Comparison of ENCODE assay signal across 15 cellular contexts in the genomic region with DNA sequence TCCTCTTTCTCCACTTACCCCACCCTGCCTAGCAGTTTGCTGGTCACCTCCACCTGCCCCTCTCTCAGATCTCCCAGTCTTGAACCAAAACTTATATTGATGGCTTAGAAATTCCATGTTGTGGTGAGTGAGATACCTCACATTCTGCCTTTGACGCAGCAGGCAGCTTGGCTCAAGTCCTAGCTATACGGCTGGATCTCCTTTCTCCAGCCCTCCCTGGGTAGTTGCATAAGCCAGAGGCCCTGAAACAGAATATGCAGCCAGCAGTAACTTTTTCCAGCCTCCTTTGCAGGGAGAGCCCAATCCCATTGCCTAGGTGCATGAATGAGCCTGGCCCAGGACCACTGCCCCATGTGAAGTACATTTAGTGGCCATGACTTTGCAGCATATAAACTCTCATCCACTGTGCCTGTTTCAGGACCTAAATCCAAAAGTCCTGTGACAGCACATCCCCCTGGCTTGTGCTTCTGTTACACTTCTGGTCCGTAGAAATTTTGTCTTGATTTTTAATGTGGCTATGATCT.
"Had no signal": no experiment of that assay in that cellular context is flagged by ENCODE, and none has a peak within 500 bp of the region (broad histone marks: within the 10 kb centered on the region; RNA-seq: fewer than 3 reads in every experiment).

No MANE protein-coding gene starts in this region.

- H3K4me3 Mint-ChIP-seq: activated CD8-positive, alpha-beta T cell treated with anti-CD3 and anti-CD28 coated beads for 36 hours; memory B cell; neural progenitor cell; T-cell had no signal

- H3K4me1 Mint-ChIP-seq: memory B cell, T-cell had no signal

- H3K27ac Mint-ChIP-seq: activated CD8-positive, alpha-beta T cell treated with anti-CD3 and anti-CD28 coated beads for 36 hours; memory B cell; neural progenitor cell; T-cell had no signal

- DNase-seq: activated CD8-positive, alpha-beta memory T cell treated with anti-CD3 and anti-CD28 coated beads, Interleukin-2, amount 50 U/mL, for 4 hours; activated CD8-positive, alpha-beta T cell treated with anti-CD3 and anti-CD28 coated beads for 36 hours; activated naive CD4-positive, alpha-beta T cell; cortex of kidney; effector memory CD4-positive, alpha-beta T cell; foreskin melanocyte; left ventricle myocardium inferior; pancreas; stomach; T-cell; T1000 had no signal

- H3K4me3 ChIP-seq: left ventricle myocardium inferior, neural progenitor cell, pancreas, SK-N-MC, stomach, thoracic aorta had no signal

- ATAC-seq: activated CD8-positive, alpha-beta T cell treated with anti-CD3 and anti-CD28 coated beads for 36 hours; pancreas; T-cell had no signal

- H3K36me3 Mint-ChIP-seq: T-cell had no signal
